Comparison of ENCODE assay signal across 1 cellular context in genomic region chr11:2880646-2881045, GRCh38.
TF ChIP-seq lines count a peak whose summit lies in the region.

No MANE protein-coding gene starts in this region.

TF ChIP-seq in H1, 55 proteins besides CTCF, POLR2A, EP300 and RAD21:
- TF ChIP-seq TBP (IDR thresholded peaks at IDR 0.05; ENCODE audit: low read depth, low read length) (no peak), CTBP2 (IDR thresholded peaks at IDR 0.05; ENCODE audit: borderline replicate concordance, insufficient read depth, insufficient read length, low read length) (no peak), MAFK (IDR thresholded peaks at IDR 0.05; ENCODE audit: low read depth, low read length) (no peak), E2F6 (IDR thresholded peaks at IDR 0.05) (no peak), RFX5 (IDR thresholded peaks at IDR 0.05; ENCODE audit: borderline replicate concordance, low read depth, low read length) (no peak), NRF1 (IDR thresholded peaks at IDR 0.05; ENCODE audit: low read depth, low read length) (no peak), TCF12 (IDR thresholded peaks at IDR 0.05; ENCODE audit: low read depth, low read length) (no peak), KDM5A (IDR thresholded peaks at IDR 0.05; ENCODE audit: low read length) (no peak), NANOG (IDR thresholded peaks at IDR 0.05; ENCODE audit: insufficient read depth, low read depth, low read length, poor library complexity, severe bottlenecking) (no peak), KDM4A (IDR thresholded peaks at IDR 0.05; ENCODE audit: low read depth, low read length, severe bottlenecking) (no peak), SAP30 (IDR thresholded peaks at IDR 0.05; ENCODE audit: insufficient read depth, insufficient replicate concordance, low read length) (no peak), RBBP5 (IDR thresholded peaks at IDR 0.05; ENCODE audit: borderline replicate concordance, low read depth, low read length) (no peak), EZH2 (IDR thresholded peaks at IDR 0.05; ENCODE audit: low read depth, low read length, severe bottlenecking) (no peak), FOSL1 (IDR thresholded peaks at IDR 0.05; ENCODE audit: insufficient read depth, low read depth, low read length) (no peak)
- TF ChIP-seq, protein P1, sequence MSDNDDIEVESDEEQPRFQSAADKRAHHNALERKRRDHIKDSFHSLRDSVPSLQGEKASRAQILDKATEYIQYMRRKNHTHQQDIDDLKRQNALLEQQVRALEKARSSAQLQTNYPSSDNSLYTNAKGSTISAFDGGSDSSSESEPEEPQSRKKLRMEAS (IDR thresholded peaks at IDR 0.05) = no peak
- TF ChIP-seq, protein P2, sequence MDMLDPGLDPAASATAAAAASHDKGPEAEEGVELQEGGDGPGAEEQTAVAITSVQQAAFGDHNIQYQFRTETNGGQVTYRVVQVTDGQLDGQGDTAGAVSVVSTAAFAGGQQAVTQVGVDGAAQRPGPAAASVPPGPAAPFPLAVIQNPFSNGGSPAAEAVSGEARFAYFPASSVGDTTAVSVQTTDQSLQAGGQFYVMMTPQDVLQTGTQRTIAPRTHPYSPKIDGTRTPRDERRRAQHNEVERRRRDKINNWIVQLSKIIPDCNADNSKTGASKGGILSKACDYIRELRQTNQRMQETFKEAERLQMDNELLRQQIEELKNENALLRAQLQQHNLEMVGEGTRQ (IDR thresholded peaks at IDR 0.05; ENCODE audit: low read length) = no peak
TF ChIP-seq in H1: peak in this region for 0.
